16 cellular contexts compared by ENCODE assay signal in the genomic region with DNA sequence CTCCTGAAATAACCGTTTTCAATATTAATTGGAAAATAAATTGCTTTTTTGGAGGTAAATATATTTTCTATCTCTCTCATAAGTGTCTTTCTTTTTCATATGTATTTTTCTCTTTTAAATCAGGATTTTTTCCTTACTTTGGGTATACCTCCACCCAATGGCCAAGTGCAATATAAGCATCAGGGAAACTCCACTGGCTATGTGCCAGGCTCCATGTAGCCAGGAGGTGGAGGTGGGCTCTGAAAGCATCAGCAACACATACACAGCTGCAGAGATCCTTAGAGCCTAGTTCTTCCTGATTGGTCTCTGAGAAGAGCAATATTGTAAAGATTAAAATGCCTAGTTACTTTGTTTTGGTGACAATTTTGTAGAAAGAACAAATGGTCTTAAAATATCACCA. TPM values are rescaled to one million over a fixed set of nuclear protein-coding genes. Genes with fewer than 3 reads are reported as not detected.
DNase-seq lines count a peak whose midpoint lies in the region; ATAC-seq and TF ChIP-seq lines count a peak whose summit lies in the region.
"Had no signal": no experiment of that assay in that cellular context is flagged by ENCODE, and none has a peak within 500 bp of the region (broad histone marks: within the 10 kb centered on the region; RNA-seq: fewer than 3 reads in every experiment).

No MANE protein-coding gene starts in this region.

- peaks cover 19% of the 10 kb centered on the region for H3K4me1 Mint-ChIP-seq in WTC11

- peak; percentile 76 for ATAC-seq in WTC11
- ATAC-seq in GM21447 (IDR thresholded peaks at IDR 0.05; ENCODE audit: unreplicated experiment), result no peak
- ATAC-seq: right cardiac atrium had no signal

- no peaks in the 10 kb centered on the region for H3K79me1 ChIP-seq in mesendoderm (ENCODE audit: low read length)

- H3K4me3 ChIP-seq in GM23248 (no peak overlapping the region), mesendoderm (ENCODE audit: low read length) (no peak overlapping the region)
- H3K4me3 ChIP-seq: cardiac muscle cell, suprapubic skin had no signal

- no peak overlapping the region for H3K4me2 ChIP-seq in GM23248 (ENCODE audit: unreplicated experiment)
- no peak overlapping the region for H3K4me2 ChIP-seq in mesendoderm (ENCODE audit: low read length)

- no peak overlapping the region for H2AFZ ChIP-seq in GM23248

- H3K18ac ChIP-seq in mesendoderm (ENCODE audit: low read length), result no peak overlapping the region

- POLR2A ChIA-PET in WTC11 (lab: Charles Lee), result no interaction called here

- no peak overlapping the region for H4K5ac ChIP-seq in mesendoderm (ENCODE audit: low read length)

- H2BK5ac ChIP-seq in mesendoderm (ENCODE audit: low read length), result no peak overlapping the region

- H3K36me3 Mint-ChIP-seq in WTC11, result no peaks in the 10 kb centered on the region
- H3K36me3 Mint-ChIP-seq: CD8-positive, alpha-beta memory T cell had no signal

- no peaks in the 10 kb centered on the region for H4K20me1 ChIP-seq in GM23248 (ENCODE audit: insufficient read depth)

- H3K56ac ChIP-seq in mesendoderm (ENCODE audit: low read length), result no peak overlapping the region

- H3K36me3 ChIP-seq in GM23248 (ENCODE audit: low read depth), result no peaks in the 10 kb centered on the region
- H3K36me3 ChIP-seq in mesendoderm (ENCODE audit: control insufficient read depth, insufficient read depth, low read length), result no peaks in the 10 kb centered on the region
- H3K36me3 ChIP-seq: cardiac muscle cell, suprapubic skin had no signal

- H3K27me3 ChIP-seq in GM23248 (replicated peaks; ENCODE audit: insufficient read depth) (peaks cover 29% of the 10 kb centered on the region), mesendoderm (ENCODE audit: insufficient read depth, low read length, poor library complexity) (peaks cover 23% of the 10 kb centered on the region)

- no peaks in the 10 kb centered on the region for H3K79me2 ChIP-seq in GM23248 (ENCODE audit: insufficient read depth)
- no peaks in the 10 kb centered on the region for H3K79me2 ChIP-seq in mesendoderm (ENCODE audit: control insufficient read depth, insufficient read depth, low read length)

- no peaks in the 10 kb centered on the region for H3K9me3 ChIP-seq in GM23248 (ENCODE audit: low read depth)
- H3K9me3 ChIP-seq: suprapubic skin had no signal

- no peak for TF ChIP-seq CTCF in WTC11 (IDR thresholded peaks at IDR 0.05)

- 27 to 33% methylated on average over 1 of the region's 1 CpG for WGBS in GM23248 (ENCODE audit: low coverage in 1 of 2, low lambda C conversion rate in 2 of 2, missing lambda C conversion rate in 2 of 2), 2 experiments
- no CpG with 5 or more reads among the region's 1 CpG for WGBS in mesendoderm (ENCODE audit: extremely low coverage, insufficient coverage, low lambda C conversion rate)

- no peak overlapping the region for H2BK120ac ChIP-seq in mesendoderm (ENCODE audit: low read depth, low read length)

- in situ Hi-C loops in GM23248 (cut with MboI), result no loop called here

- no peaks in the 10 kb centered on the region for H3F3A ChIP-seq in GM23248 (ENCODE audit: insufficient read depth)

- H2AK5ac ChIP-seq in mesendoderm (ENCODE audit: low read length), result no peak overlapping the region

- peaks cover 46% of the 10 kb centered on the region for H3K27me3 Mint-ChIP-seq in WTC11 (ENCODE audit: low read depth)

- H3K4ac ChIP-seq in mesendoderm (ENCODE audit: low read depth, low read length), result no peak overlapping the region

- H3K4me3 Mint-ChIP-seq in WTC11, result no peak overlapping the region
- H3K4me3 Mint-ChIP-seq: activated CD4-positive, alpha-beta T cell treated with anti-CD3 and anti-CD28 coated beads, Interleukin-2, amount 10 ng/mL, durations not matched to agents 7 days and 5 days; CD8-positive, alpha-beta memory T cell; IgD-negative memory B cell had no signal

- H3K9me2 ChIP-seq in GM23248 (ENCODE audit: insufficient read depth), result no peaks in the 10 kb centered on the region

- no peak overlapping the region for H4K8ac ChIP-seq in mesendoderm (ENCODE audit: low read depth, low read length)

- H3K27ac ChIP-seq in GM23248 (no peak overlapping the region), mesendoderm (ENCODE audit: low read depth, low read length) (no peak overlapping the region)
- H3K27ac ChIP-seq: cardiac muscle cell, suprapubic skin had no signal

- CTCF ChIA-PET in WTC11 (lab: Charles Lee), result interaction anchor here (4.1 kb wide), 2 partner anchors 58 to 262 kb away, joined by 28 to 42 read pairs; no protein-coding TSS in a partner anchor

- H3K9me3 Mint-ChIP-seq in WTC11, result no peaks in the 10 kb centered on the region
- H3K9me3 Mint-ChIP-seq: activated CD4-positive, alpha-beta T cell treated with anti-CD3 and anti-CD28 coated beads, Interleukin-2, amount 10 ng/mL, durations not matched to agents 7 days and 5 days had no signal

- DNase-seq in GM23248, result peak; percentile 14
- peak; percentile 79 to 83 for DNase-seq in NCI-H446 (lab: John Stamatoyannopoulos, UW)
- DNase-seq in WTC11 (ENCODE audit: low spot score), result peak; percentile 41
- DNase-seq in mesendoderm, result peak; percentile 76
- no peak for DNase-seq in NCI-H1436 treated with DMSO at 0.1 percent for 48 hours (lab: John Stamatoyannopoulos, UW)
- DNase-seq in HK-2 (ENCODE audit: unreplicated experiment), result no peak
- no peak for DNase-seq in HCEC 1CT
- DNase-seq: activated CD4-positive, alpha-beta T cell treated with anti-CD3 and anti-CD28 coated beads, Interleukin-2, amount 10 ng/mL, durations not matched to agents 7 days and 5 days; activated effector memory CD4-positive, alpha-beta T cell treated with Interleukin-2 at 50 U/mL for 16 hours; CD8-positive, alpha-beta memory T cell; NCI-H2107; right cardiac atrium had no signal

- no peak overlapping the region for H2BK15ac ChIP-seq in mesendoderm (replicated peaks; ENCODE audit: low read depth)

- no peak overlapping the region for H3K9ac ChIP-seq in GM23248
- no peak overlapping the region for H3K9ac ChIP-seq in mesendoderm (ENCODE audit: low read length)

- H3K23ac ChIP-seq in mesendoderm (ENCODE audit: low read length), result no peak overlapping the region

- H3K27ac Mint-ChIP-seq in WTC11, result no peak overlapping the region
- H3K27ac Mint-ChIP-seq: activated CD4-positive, alpha-beta T cell treated with anti-CD3 and anti-CD28 coated beads, Interleukin-2, amount 10 ng/mL, durations not matched to agents 7 days and 5 days; CD8-positive, alpha-beta memory T cell; IgD-negative memory B cell had no signal

- no peaks in the 10 kb centered on the region for H3K4me1 ChIP-seq in GM23248 (ENCODE audit: insufficient read depth)
- no peaks in the 10 kb centered on the region for H3K4me1 ChIP-seq in mesendoderm (ENCODE audit: control insufficient read depth, low read depth, low read length)

TF ChIP-seq in WTC11, 78 proteins besides CTCF, POLR2A, EP300 and RAD21:
- TF ChIP-seq ZNF423 (CRISPR knock-in tag; IDR thresholded peaks at IDR 0.05), result no peak
- TF ChIP-seq TP53 (CRISPR knock-in tag; IDR thresholded peaks at IDR 0.05), result no peak
- TF ChIP-seq, protein P1, sequence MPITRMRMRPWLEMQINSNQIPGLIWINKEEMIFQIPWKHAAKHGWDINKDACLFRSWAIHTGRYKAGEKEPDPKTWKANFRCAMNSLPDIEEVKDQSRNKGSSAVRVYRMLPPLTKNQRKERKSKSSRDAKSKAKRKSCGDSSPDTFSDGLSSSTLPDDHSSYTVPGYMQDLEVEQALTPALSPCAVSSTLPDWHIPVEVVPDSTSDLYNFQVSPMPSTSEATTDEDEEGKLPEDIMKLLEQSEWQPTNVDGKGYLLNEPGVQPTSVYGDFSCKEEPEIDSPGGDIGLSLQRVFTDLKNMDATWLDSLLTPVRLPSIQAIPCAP (CRISPR knock-in tag; IDR thresholded peaks at IDR 0.05), result no peak
- TF ChIP-seq, protein P2, sequence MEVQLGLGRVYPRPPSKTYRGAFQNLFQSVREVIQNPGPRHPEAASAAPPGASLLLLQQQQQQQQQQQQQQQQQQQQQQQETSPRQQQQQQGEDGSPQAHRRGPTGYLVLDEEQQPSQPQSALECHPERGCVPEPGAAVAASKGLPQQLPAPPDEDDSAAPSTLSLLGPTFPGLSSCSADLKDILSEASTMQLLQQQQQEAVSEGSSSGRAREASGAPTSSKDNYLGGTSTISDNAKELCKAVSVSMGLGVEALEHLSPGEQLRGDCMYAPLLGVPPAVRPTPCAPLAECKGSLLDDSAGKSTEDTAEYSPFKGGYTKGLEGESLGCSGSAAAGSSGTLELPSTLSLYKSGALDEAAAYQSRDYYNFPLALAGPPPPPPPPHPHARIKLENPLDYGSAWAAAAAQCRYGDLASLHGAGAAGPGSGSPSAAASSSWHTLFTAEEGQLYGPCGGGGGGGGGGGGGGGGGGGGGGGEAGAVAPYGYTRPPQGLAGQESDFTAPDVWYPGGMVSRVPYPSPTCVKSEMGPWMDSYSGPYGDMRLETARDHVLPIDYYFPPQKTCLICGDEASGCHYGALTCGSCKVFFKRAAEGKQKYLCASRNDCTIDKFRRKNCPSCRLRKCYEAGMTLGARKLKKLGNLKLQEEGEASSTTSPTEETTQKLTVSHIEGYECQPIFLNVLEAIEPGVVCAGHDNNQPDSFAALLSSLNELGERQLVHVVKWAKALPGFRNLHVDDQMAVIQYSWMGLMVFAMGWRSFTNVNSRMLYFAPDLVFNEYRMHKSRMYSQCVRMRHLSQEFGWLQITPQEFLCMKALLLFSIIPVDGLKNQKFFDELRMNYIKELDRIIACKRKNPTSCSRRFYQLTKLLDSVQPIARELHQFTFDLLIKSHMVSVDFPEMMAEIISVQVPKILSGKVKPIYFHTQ (CRISPR knock-in tag; IDR thresholded peaks at IDR 0.05), result no peak

RNA-seq across cellular contexts. Expression of a gene that starts 3.4 kb away (rescaled TPM):
- total RNA-seq in GM23248 (2014; rRNA removed; shearing (Covaris generic)), result not detected in 2 replicates
- polyA plus RNA-seq in GM23248 (2016; fragmentation: Nextera tagmentation; extraction: Ambion mirVana), result not detected in 2 replicates
- total RNA-seq in WTC11 (2021), result 1.0 to 2.0 TPM (median 1.3 TPM) in 3 replicates
- 0.21 TPM for polyA plus RNA-seq in mesendoderm (2013, experiment 1 of 2)
- 0.20 TPM for polyA plus RNA-seq in mesendoderm (2013, experiment 2 of 2)
- total RNA-seq: activated CD4-positive, alpha-beta T cell treated with anti-CD3 and anti-CD28 coated beads, Interleukin-2, amount 10 ng/mL, durations not matched to agents 7 days and 5 days; CD8-positive, alpha-beta memory T cell had no signal
- polyA plus RNA-seq: CD8-positive, alpha-beta memory T cell; IgD-negative memory B cell had no signal

Comparison
In these comparisons a context has a peak if more than half of its experiments do, and no peak if none do; other contexts are left out.
1. DNase-seq: peak in GM23248 (single experiment), NCI-H446 (2 of 2), WTC11 (single experiment) and mesendoderm (single experiment); none in NCI-H1436 treated with DMSO at 0.1 percent for 48 hours (single experiment), HK-2 (single experiment) and HCEC 1CT (single experiment).